In the genomic region with DNA sequence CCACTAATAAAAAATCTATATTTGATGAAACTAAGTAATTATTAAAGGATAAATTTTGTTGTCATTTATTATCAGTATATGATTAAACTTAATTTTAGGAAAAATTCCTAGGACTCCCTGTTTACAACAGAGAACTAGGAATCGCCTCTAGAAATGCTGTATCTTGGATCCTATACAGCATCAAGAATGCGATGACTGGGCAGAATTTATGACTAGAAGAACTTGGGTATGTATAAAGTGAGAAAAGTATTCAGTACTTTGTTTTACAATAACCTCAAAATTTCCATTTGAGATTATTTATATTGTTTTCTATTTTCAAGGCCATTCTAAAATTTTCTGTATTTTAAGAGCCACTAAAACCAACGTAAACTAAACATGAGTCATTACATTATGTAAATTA, we compare ENCODE assay signal across 34 cellular contexts.
"Had no signal": no experiment of that assay in that cellular context is flagged by ENCODE, and none has a peak within 500 bp of the region (broad histone marks: within the 10 kb centered on the region; RNA-seq: fewer than 3 reads in every experiment).

No MANE protein-coding gene starts in this region.

- H3K4me3 ChIP-seq: adrenal gland, body of pancreas, breast epithelium had no signal

- H3K36me3 ChIP-seq: adrenal gland, brain microvascular endothelial cell, breast epithelium had no signal

- H3K9me3 ChIP-seq: adrenal gland, body of pancreas, breast epithelium had no signal

- FAIRE-seq: astrocyte, TTC549 had no signal

- ATAC-seq: activated CD8-positive, alpha-beta T cell treated with anti-CD3 and anti-CD28 coated beads for 36 hours; activated naive CD4-positive, alpha-beta T cell treated with anti-CD3 and anti-CD28 coated beads, Interleukin-2, amount 50 U/mL, for 72 hours; activated T-cell treated with anti-CD3 and anti-CD28 coated beads, Interleukin-2, amount 50 U/mL, for 4 hours; activated T-cell treated with anti-CD3 and anti-CD28 coated beads, Interleukin-2, amount 50 U/mL, for 72 hours; activated T-helper 17 cell treated with anti-CD3 and anti-CD28 coated beads, Interleukin-2, amount 50 U/mL, for 72 hours; body of pancreas had no signal

- H3K4me1 ChIP-seq: adrenal gland, body of pancreas, breast epithelium had no signal

- DNase-seq: activated B cell treated with CpG ODN at 0.5 μM for 24 hours; activated CD4-positive, alpha-beta memory T cell treated with anti-CD3 and anti-CD28 coated beads for 36 hours; activated CD4-positive, alpha-beta T cell treated with anti-CD3 and anti-CD28 coated beads for 4 hours; activated CD4-positive, alpha-beta T cell treated with anti-CD3 and anti-CD28 coated beads, Interleukin-2, amount 10 ng/mL, durations not matched to agents 24 days and 14 days; activated CD4-positive, alpha-beta T cell treated with anti-CD3 and anti-CD28 coated beads, Interleukin-2, amount 50 U/mL, for 1 hour; activated CD4-positive, alpha-beta T cell treated with anti-CD3 and anti-CD28 coated beads, Interleukin-2, amount 50 U/mL, for 4 hours; activated CD4-positive, CD25-positive, alpha-beta regulatory T cell treated with anti-CD3 and anti-CD28 coated beads, Interleukin-2, amount 50 U/mL, for 72 hours; activated CD8-positive, alpha-beta memory T cell treated with anti-CD3 and anti-CD28 coated beads, Interleukin-2, amount 50 U/mL, for 4 hours; activated CD8-positive, alpha-beta T cell treated with anti-CD3 and anti-CD28 coated beads for 36 hours; activated effector memory CD4-positive, alpha-beta T cell treated with anti-CD3 and anti-CD28 coated beads, Interleukin-2, amount 50 U/mL, for 16 hours; activated gamma-delta T cell treated with Interleukin-2 at 50 U/mL for 16 hours; activated naive CD4-positive, alpha-beta T cell; activated naive CD4-positive, alpha-beta T cell treated with anti-CD3 and anti-CD28 coated beads for 36 hours; activated naive CD4-positive, alpha-beta T cell treated with anti-CD3 and anti-CD28 coated beads, Interleukin-2, amount 50 U/mL, for 16 hours; activated naive CD8-positive, alpha-beta T cell treated with anti-CD3 and anti-CD28 coated beads for 36 hours; activated T-cell treated with anti-CD3 and anti-CD28 coated beads for 4 hours; activated T-cell treated with anti-CD3 and anti-CD28 coated beads, Interleukin-2, amount 50 U/mL, for 1 hour; activated T-cell treated with anti-CD3 and anti-CD28 coated beads, Interleukin-2, amount 50 U/mL, for 4 hours; activated T-cell treated with anti-CD3 and anti-CD28 coated beads, Interleukin-2, amount 50 U/mL, for 72 hours; adrenal gland; amniotic stem cell; aorta; body of pancreas; brain microvascular endothelial cell; central memory CD4-positive, alpha-beta T cell; cerebellar nuclear complex; T-helper 1 cell; T-helper 2 cell; T-helper 9 cell had no signal

- H3K27ac ChIP-seq: adrenal gland, body of pancreas, brain microvascular endothelial cell, breast epithelium had no signal

- H3K27me3 ChIP-seq: adrenal gland, body of pancreas, brain microvascular endothelial cell, breast epithelium had no signal
